ENCODE assay signal across 8 cellular contexts in genomic region chr6:20403766-20404640, GRCh38. TPM values are rescaled to one million over a fixed set of nuclear protein-coding genes. Genes with fewer than 3 reads are reported as not detected.
DNase-seq lines count a peak whose midpoint lies in the region; ATAC-seq and TF ChIP-seq lines count a peak whose summit lies in the region.

No MANE protein-coding gene starts in this region.

- no peaks in the 10 kb centered on the region for H3K9me3 Mint-ChIP-seq in T-helper 2 cell treated with Interferon-gamma antibody and Interleukin-4, amounts not matched to agents 5 μg/mL and 100 μg/mL, for 36 hours

- H3K4me3 ChIP-seq in A673 (ENCODE audit: low read depth, low read length, poor library complexity, severe bottlenecking): peak overlapping the region; percentile 96
- peak overlapping the region; percentile 83 for H3K4me3 ChIP-seq in Karpas-422 (ENCODE audit: low read length)
- peak overlapping the region; percentile 57 for H3K4me3 ChIP-seq in iPS-18c (ENCODE audit: insufficient read depth, low read depth, low read length)

- H3K27me3 Mint-ChIP-seq in T-helper 2 cell treated with Interferon-gamma antibody and Interleukin-4, amounts not matched to agents 5 μg/mL and 100 μg/mL, for 36 hours (ENCODE audit: low read depth): no peaks in the 10 kb centered on the region

- CTCF ChIA-PET in A673 (lab: Charles Lee): interaction anchor here (1.7 kb wide), 1 partner anchor 124 kb away, joined by 5 read pairs; no protein-coding TSS in a partner anchor

- no TSS peak for BruUV-seq in A673 (replicated peaks; lab: Mats Ljungman, UMichigan)

- no peaks in the 10 kb centered on the region for H3K9me3 ChIP-seq in A673 (ENCODE audit: low read depth, low read length, poor library complexity, severe bottlenecking)
- no peaks in the 10 kb centered on the region for H3K9me3 ChIP-seq in Karpas-422 (ENCODE audit: low read length)
- H3K9me3 ChIP-seq in iPS-18c (ENCODE audit: control insufficient read depth, insufficient read depth, low read length): no peaks in the 10 kb centered on the region

- peak overlapping the region; percentile 96 for H3K27ac Mint-ChIP-seq in T-helper 2 cell treated with Interferon-gamma antibody and Interleukin-4, amounts not matched to agents 5 μg/mL and 100 μg/mL, for 36 hours

- peak overlapping the region; percentile 99 for H3K9ac ChIP-seq in Karpas-422 (ENCODE audit: low read length)

- POLR2A ChIA-PET in A673 (lab: Charles Lee; ENCODE audit: low non-redundant PET): interaction anchor here (0.5 kb wide), 1 partner anchor 287 kb away, joined by 3 read pairs; no protein-coding TSS in a partner anchor

- peaks cover 24% of the 10 kb centered on the region for H3K36me3 Mint-ChIP-seq in T-helper 2 cell treated with Interferon-gamma antibody and Interleukin-4, amounts not matched to agents 5 μg/mL and 100 μg/mL, for 36 hours (ENCODE audit: low read depth)

- peak; percentile 68 for DNase-seq in A673 (ENCODE audit: low spot score)
- peak; percentile 72 for DNase-seq in Karpas-422
- DNase-seq in T-helper 2 cell treated with Interferon-gamma antibody and Interleukin-4, amounts not matched to agents 5 μg/mL and 100 μg/mL, for 36 hours (ENCODE audit: low spot score): peak; percentile 84
- DNase-seq in anterior cingulate cortex (lab: John Stamatoyannopoulos, UW): peak in 34 of 58 donors; percentile 6 to 76 (median 41)
- DNase-seq in stimulated activated CD4-positive, alpha-beta T cell treated with anti-CD3 and anti-CD28 coated beads, Interleukin-12 subunit alpha, Interleukin-12 subunit beta, amount 100 ng/mL, for 48 hours (ENCODE audit: low read depth in 2 of 3, low spot score in 1 of 3): peak; percentile 46 to 68 (median 67)
- no peak for DNase-seq in AG08396 (ENCODE audit: low spot score)

- no peaks in the 10 kb centered on the region for H3K9me2 ChIP-seq in Karpas-422 (replicated peaks; ENCODE audit: insufficient read depth, low read length)

- intact Hi-C loops in A673 (cut with micrococcal nuclease; ENCODE audit: unreplicated experiment): loop anchor here (1.0 to 10.0 kb wide), 2 partner anchors 124 to 351 kb away; no protein-coding TSS in a partner anchor

- peak overlapping the region; percentile 99 for H3K4me3 Mint-ChIP-seq in T-helper 2 cell treated with Interferon-gamma antibody and Interleukin-4, amounts not matched to agents 5 μg/mL and 100 μg/mL, for 36 hours

- no peaks in the 10 kb centered on the region for H3K27me3 ChIP-seq in A673 (replicated peaks; ENCODE audit: insufficient read depth, low read depth, low read length, poor library complexity)
- H3K27me3 ChIP-seq in Karpas-422 (ENCODE audit: low read length): no peaks in the 10 kb centered on the region

- H3K4me2 ChIP-seq in Karpas-422 (ENCODE audit: low read depth, low read length, poor library complexity, severe bottlenecking): peak overlapping the region; percentile 91

- H4K20me1 ChIP-seq in Karpas-422 (ENCODE audit: insufficient read depth, low read depth, low read length): peaks cover 23% of the 10 kb centered on the region

- ATAC-seq in GM19351 (IDR thresholded peaks at IDR 0.05; ENCODE audit: unreplicated experiment): peak; percentile 1

- H3K4me1 ChIP-seq in A673 (ENCODE audit: insufficient read depth, low read length, poor library complexity, severe bottlenecking) (no peaks in the 10 kb centered on the region), Karpas-422 (ENCODE audit: low read length) (peaks cover 34% of the 10 kb centered on the region)

- peaks cover 69% of the 10 kb centered on the region for H3K79me2 ChIP-seq in Karpas-422 (ENCODE audit: low read length)

- H3K36me3 ChIP-seq in A673 (ENCODE audit: insufficient read depth, low read length, poor library complexity, severe bottlenecking) (peaks cover 13% of the 10 kb centered on the region), Karpas-422 (ENCODE audit: insufficient read depth, low read length) (peaks cover 27% of the 10 kb centered on the region)

- no peak overlapping the region for H2AFZ ChIP-seq in Karpas-422 (ENCODE audit: low read length)

- no peak for TF ChIP-seq CTCF in A673 (conservative IDR thresholded peaks at IDR 0.05; ENCODE audit: low read depth, low read length)

- peaks cover 54% of the 10 kb centered on the region for H3K4me1 Mint-ChIP-seq in T-helper 2 cell treated with Interferon-gamma antibody and Interleukin-4, amounts not matched to agents 5 μg/mL and 100 μg/mL, for 36 hours (ENCODE audit: low read depth)

- peak overlapping the region; percentile 96 for H3K27ac ChIP-seq in A673 (ENCODE audit: low read depth, low read length, poor library complexity, severe bottlenecking)
- H3K27ac ChIP-seq in Karpas-422 (ENCODE audit: low read length): peak overlapping the region; percentile 90

RNA-seq across cellular contexts. Expression of gene E2F3, which starts 2.3 kb away (rescaled TPM):
- 41.3 and 42.4 TPM in 2 replicates for total RNA-seq in A673 (2021)
- total RNA-seq in Karpas-422 (2014; rRNA removed; shearing (Covaris generic); ENCODE audit: low replicate concordance): 12.3 and 13.8 TPM in 2 replicates
